9 cellular contexts compared by ENCODE assay signal in genomic region chr4:54683616-54684346, GRCh38. TPM values are rescaled to one million over a fixed set of nuclear protein-coding genes. Genes with fewer than 3 reads are reported as not detected.
DNase-seq lines count a peak whose midpoint lies in the region; ATAC-seq and TF ChIP-seq lines count a peak whose summit lies in the region.
"Had no signal": no experiment of that assay in that cellular context is flagged by ENCODE, and none has a peak within 500 bp of the region (broad histone marks: within the 10 kb centered on the region; RNA-seq: fewer than 3 reads in every experiment).

No MANE protein-coding gene starts in this region.

- peak overlapping the region; percentile 31 to 81 (median 68) for H3K4me3 Mint-ChIP-seq in naive thymus-derived CD8-positive, alpha-beta T cell

- peak overlapping the region in 8 of 10 donors; percentile 6 to 93 (median 68) for H3K27ac Mint-ChIP-seq in naive thymus-derived CD8-positive, alpha-beta T cell

- peak; percentile 71 for TF ChIP-seq CTCF in GM12873 (IDR thresholded peaks at IDR 0.05; ENCODE audit: insufficient read depth, low read depth, low read length, missing control alignments)

- POLR2A ChIA-PET in naive thymus-derived CD8-positive, alpha-beta T cell (lab: Charles Lee) = no interaction called here

- ATAC-seq in HG03103 (IDR thresholded peaks at IDR 0.05; ENCODE audit: low read depth, unreplicated experiment) (peak; percentile 36), GM19452 (IDR thresholded peaks at IDR 0.05; ENCODE audit: unreplicated experiment) (no peak)
- peak in 1 of 2 donors; percentile 77 for ATAC-seq in naive thymus-derived CD8-positive, alpha-beta T cell

- H3K9me3 Mint-ChIP-seq in naive thymus-derived CD8-positive, alpha-beta T cell = peaks cover 0 to 2% (median 0%) of the 10 kb centered on the region in 9 donors

- DNase-seq in SKM-1 treated with dmso at 0.1 percent for 144 hours (lab: John Stamatoyannopoulos, UW; ENCODE audit: unreplicated experiment) (peak; percentile 65), amniotic epithelial cell (ENCODE audit: low read depth) (peak; percentile 5), D341Med (ENCODE audit: low spot score) (no peak), COLO668 (lab: John Stamatoyannopoulos, UW; ENCODE audit: unreplicated experiment) (no peak)
- peak in 8 of 10 donors; percentile 23 to 58 (median 42) for DNase-seq in naive thymus-derived CD8-positive, alpha-beta T cell

- H3K4me1 Mint-ChIP-seq in naive thymus-derived CD8-positive, alpha-beta T cell = peaks cover 21 to 49% (median 30%) of the 10 kb centered on the region in 4 donors

- H3K36me3 Mint-ChIP-seq in naive thymus-derived CD8-positive, alpha-beta T cell = no peaks in the 10 kb centered on the region

- H3K27me3 Mint-ChIP-seq in naive thymus-derived CD8-positive, alpha-beta T cell = peaks cover 0 to 3% (median 0%) of the 10 kb centered on the region in 5 donors

RNA-seq across cellular contexts. Expression of gene KIT, which starts 26.0 kb away (rescaled TPM):
- under 1 TPM in 1 of 2 experiments, not detected in 1; 0.08 TPM for total RNA-seq in naive thymus-derived CD8-positive, alpha-beta T cell
- not detected for polyA plus RNA-seq in naive thymus-derived CD8-positive, alpha-beta T cell
- total RNA-seq: SJSA1 had no signal

Comparison
In these comparisons a context has a peak if more than half of its experiments do, and no peak if none do; other contexts are left out.
1. DNase-seq: peak in SKM-1 treated with dmso at 0.1 percent for 144 hours (single experiment), amniotic epithelial cell (single experiment) and naive thymus-derived CD8-positive, alpha-beta T cell (8 of 10); none in D341Med (single experiment) and COLO668 (single experiment).